Comparison of ENCODE assay signal across 11 cellular contexts in the genomic region with DNA sequence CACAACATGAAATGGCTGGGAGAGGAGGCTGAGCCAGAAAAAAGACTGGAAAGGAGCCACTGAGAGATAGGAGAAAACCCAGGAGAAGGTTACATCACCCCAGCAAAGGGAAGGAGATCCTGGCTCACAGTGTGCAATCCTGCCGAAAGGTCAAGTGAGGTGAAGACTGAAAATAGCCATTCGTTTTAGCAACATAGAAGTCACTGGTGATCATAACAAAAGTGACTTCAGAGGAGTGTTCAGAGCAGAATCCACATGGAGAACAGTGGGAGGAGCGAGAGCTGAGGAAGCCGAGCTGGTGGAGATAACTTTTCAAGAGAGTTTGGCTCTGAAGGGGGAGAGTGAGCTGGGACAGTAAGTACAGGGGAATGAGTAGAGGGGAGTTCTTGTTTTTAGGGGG. TPM values are rescaled to one million over a fixed set of nuclear protein-coding genes. Genes with fewer than 3 reads are reported as not detected.
DNase-seq lines count a peak whose midpoint lies in the region; ATAC-seq and TF ChIP-seq lines count a peak whose summit lies in the region.
"Had no signal": no experiment of that assay in that cellular context is flagged by ENCODE, and none has a peak within 500 bp of the region (broad histone marks: within the 10 kb centered on the region; RNA-seq: fewer than 3 reads in every experiment).

No MANE protein-coding gene starts in this region.

- no peaks in the 10 kb centered on the region for H3K36me3 ChIP-seq in left ventricle myocardium inferior
- H3K36me3 ChIP-seq: BLaER1 treated with 17β-estradiol and CSF1 and Interleukin-3, amounts not matched to agents 10 nM and 100 nM had no signal

- DNase-seq in AG20443 (ENCODE audit: low spot score) (peak; percentile 50), left ventricle myocardium inferior (peak; percentile 66), renal cortical epithelial cell (ENCODE audit: low read depth) (peak; percentile 51), GM10266 (ENCODE audit: extremely low spot score) (no peak), SKM-1 (lab: John Stamatoyannopoulos, UW; ENCODE audit: unreplicated experiment) (no peak), Calu3 (no peak)
- no peak for DNase-seq in naive thymus-derived CD8-positive, alpha-beta T cell
- DNase-seq: NCI-H2227 treated with DMSO at 0.1 percent for 48 hours; stimulated activated CD4-positive, alpha-beta T cell treated with anti-CD3 and anti-CD28 coated beads, Interleukin-4, amount 100 ng/mL, for 1 hour had no signal

- H3K27me3 Mint-ChIP-seq in Calu3 (ENCODE audit: unreplicated experiment) = peaks cover 47% of the 10 kb centered on the region
- peaks cover 10 to 25% (median 13%) of the 10 kb centered on the region in 5 donors for H3K27me3 Mint-ChIP-seq in naive thymus-derived CD8-positive, alpha-beta T cell

- H3K4me1 Mint-ChIP-seq in Calu3 (ENCODE audit: low read depth, unreplicated experiment) = peaks cover 24% of the 10 kb centered on the region
- H3K4me1 Mint-ChIP-seq in naive thymus-derived CD8-positive, alpha-beta T cell = peaks cover 0 to 7% (median 6%) of the 10 kb centered on the region in 4 donors

- H3K4me1 ChIP-seq in left ventricle myocardium inferior = peaks cover 71% of the 10 kb centered on the region

- no peak overlapping the region for H3K27ac Mint-ChIP-seq in Calu3 (ENCODE audit: unreplicated experiment)
- H3K27ac Mint-ChIP-seq in naive thymus-derived CD8-positive, alpha-beta T cell = peak overlapping the region in 1 of 10 donors; percentile 0

- H3K27me3 ChIP-seq in left ventricle myocardium inferior (ENCODE audit: low read depth) = no peaks in the 10 kb centered on the region

- no peak overlapping the region for H3K4me3 Mint-ChIP-seq in Calu3 (ENCODE audit: low read depth, unreplicated experiment)
- H3K4me3 Mint-ChIP-seq in naive thymus-derived CD8-positive, alpha-beta T cell = no peak overlapping the region

- TF ChIP-seq CTCF in VCaP (conservative IDR thresholded peaks at IDR 0.05) = no peak
- no peak for TF ChIP-seq CTCF in left ventricle myocardium inferior (IDR thresholded peaks at IDR 0.05; ENCODE audit: borderline replicate concordance)
- no peak for TF ChIP-seq CTCF in GM10266 (IDR thresholded peaks at IDR 0.05; ENCODE audit: control insufficient read depth, insufficient read depth, low read depth, missing control alignments)
- no peak for TF ChIP-seq CTCF in Calu3 (IDR thresholded peaks at IDR 0.05; ENCODE audit: unreplicated experiment)

- H3K9me3 Mint-ChIP-seq in Calu3 (ENCODE audit: low read depth, unreplicated experiment) = no peaks in the 10 kb centered on the region
- no peaks in the 10 kb centered on the region for H3K9me3 Mint-ChIP-seq in naive thymus-derived CD8-positive, alpha-beta T cell

- no peak for ATAC-seq in naive thymus-derived CD8-positive, alpha-beta T cell

- H3K36me3 Mint-ChIP-seq in Calu3 (ENCODE audit: insufficient read depth, unreplicated experiment) = no peaks in the 10 kb centered on the region
- H3K36me3 Mint-ChIP-seq in naive thymus-derived CD8-positive, alpha-beta T cell = no peaks in the 10 kb centered on the region

- peak overlapping the region; percentile 57 for H3K4me3 ChIP-seq in left ventricle myocardium inferior
- H3K4me3 ChIP-seq: BLaER1 treated with 17β-estradiol and CSF1 and Interleukin-3, amounts not matched to agents 10 nM and 100 nM had no signal

- CTCF ChIA-PET in Calu3 (lab: Charles Lee) = no interaction called here

- intact Hi-C loops in left ventricle myocardium inferior (cut with micrococcal nuclease) (loop anchor here (10.0 kb wide), 1 partner anchor 84 kb away; no protein-coding TSS in a partner anchor), Calu3 (cut with micrococcal nuclease; ENCODE audit: unreplicated experiment) (no loop called here)

- H3K9me3 ChIP-seq in left ventricle myocardium inferior (replicated peaks) = no peaks in the 10 kb centered on the region

- BruUV-seq in Calu3 (replicated peaks; lab: Mats Ljungman, UMichigan) = no TSS peak

- H3K27ac ChIP-seq in VCaP (peak overlapping the region; percentile 86; the same call in 1 of the 2 replicates), left ventricle myocardium inferior (replicated peaks) (peak overlapping the region; percentile 89)
- H3K27ac ChIP-seq: BLaER1 treated with 17β-estradiol and CSF1 and Interleukin-3, amounts not matched to agents 10 nM and 100 nM had no signal

- POLR2A ChIA-PET in naive thymus-derived CD8-positive, alpha-beta T cell (lab: Charles Lee) = no interaction called here

RNA-seq across cellular contexts. Expression of a gene that starts 5.4 kb away (rescaled TPM):
- total RNA-seq in left ventricle myocardium inferior (105 TPM), renal cortical epithelial cell (18.1 and 97.1 TPM in 2 replicates), Calu3 (2022) (0.51 and 0.97 TPM in 2 replicates)
- 10 to 100 TPM in 1 of 2 experiments, 1 to 10 TPM in 1; 9.2 to 10.3 TPM for total RNA-seq in naive thymus-derived CD8-positive, alpha-beta T cell
- 1 to 10 TPM; 1.5 to 2.3 (median 1.6) TPM for polyA plus RNA-seq in naive thymus-derived CD8-positive, alpha-beta T cell

Comparison
In these comparisons a context has a peak if more than half of its experiments do, and no peak if none do; other contexts are left out.
1. DNase-seq: peak in AG20443 (single experiment), left ventricle myocardium inferior (single experiment) and renal cortical epithelial cell (single experiment); none in GM10266 (single experiment), SKM-1 (single experiment), Calu3 (single experiment) and naive thymus-derived CD8-positive, alpha-beta T cell (0 of 10).